ENCODE assay signal across 14 cellular contexts in the genomic region with DNA sequence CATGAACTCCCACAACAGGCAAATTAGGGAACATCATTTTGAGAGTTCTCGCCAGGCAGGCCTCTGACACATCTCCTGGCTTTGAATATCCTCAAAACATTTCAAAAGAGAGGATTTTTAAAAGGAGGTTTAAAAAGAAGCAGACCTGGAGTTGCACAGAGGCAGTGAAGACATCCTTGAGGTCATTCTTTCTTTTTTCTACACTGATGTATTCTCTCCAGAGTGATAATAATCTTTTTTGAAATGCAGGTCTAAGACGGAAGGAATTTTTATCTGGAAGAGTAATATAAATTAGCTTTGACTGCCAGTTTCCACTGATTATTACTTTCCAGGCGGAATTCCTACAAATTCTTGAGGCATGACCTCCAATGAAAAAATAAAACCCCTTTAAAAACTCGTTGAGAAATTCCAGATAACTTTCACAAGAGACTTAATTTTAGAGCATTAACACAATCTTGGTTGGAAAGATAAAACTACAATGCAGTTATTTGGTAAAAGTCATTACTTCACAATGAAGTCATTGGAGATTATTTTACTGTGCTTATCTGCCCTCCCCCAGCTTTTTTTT.
DNase-seq lines count a peak whose midpoint lies in the region; ATAC-seq, FAIRE-seq and TF ChIP-seq lines count a peak whose summit lies in the region.
"Had no signal": no experiment of that assay in that cellular context is flagged by ENCODE, and none has a peak within 500 bp of the region (broad histone marks: within the 10 kb centered on the region; RNA-seq: fewer than 3 reads in every experiment).

No MANE protein-coding gene starts in this region.

- peak overlapping the region in 3 of 4 donors; percentile 22 to 59 (median 53) for H3K27ac ChIP-seq in esophagus muscularis mucosa (replicated peaks in 1 of 4)
- H3K27ac ChIP-seq in thyroid gland: peak overlapping the region; percentile 28 to 72 (median 61)
- no peak overlapping the region for H3K27ac ChIP-seq in caudate nucleus (ENCODE audit: low read depth, low read length)
- H3K27ac ChIP-seq: colonic mucosa had no signal

- WGBS in esophagus muscularis mucosa: 37% methylated on average over 4 of the region's 4 CpGs
- 42 to 47% methylated on average over 4 of the region's 4 CpGs for WGBS in thyroid gland, 2 donors

- TF ChIP-seq CTCF in esophagus muscularis mucosa (IDR thresholded peaks at IDR 0.05): no peak
- TF ChIP-seq CTCF in thyroid gland (IDR thresholded peaks at IDR 0.05): no peak

- H3K27me3 ChIP-seq in esophagus muscularis mucosa (no peaks in the 10 kb centered on the region), thyroid gland (no peaks in the 10 kb centered on the region)
- H3K27me3 ChIP-seq: colonic mucosa had no signal

- H3K9me3 ChIP-seq in esophagus muscularis mucosa: no peaks in the 10 kb centered on the region
- H3K9me3 ChIP-seq in thyroid gland: no peaks in the 10 kb centered on the region
- H3K9me3 ChIP-seq: colonic mucosa had no signal

- TF ChIP-seq POLR2A in esophagus muscularis mucosa (IDR thresholded peaks at IDR 0.05; ENCODE audit: low read depth): no peak
- no peak for TF ChIP-seq POLR2A in thyroid gland (IDR thresholded peaks at IDR 0.05)

- FAIRE-seq in HTR-8/SVneo (lab: Jason Lieb, UNC): no peak
- FAIRE-seq: keratinocyte had no signal

- H3K4me1 ChIP-seq in esophagus muscularis mucosa (peaks cover 5 to 37% (median 26%) of the 10 kb centered on the region in 4 donors), thyroid gland (peaks cover 19 to 20% of the 10 kb centered on the region in 2 donors)
- H3K4me1 ChIP-seq: colonic mucosa had no signal

- intact Hi-C loops in esophagus muscularis mucosa (cut with DNase I) (no loop called here), thyroid gland (cut with DNase I) (no loop called here)

- TF ChIP-seq EP300 in esophagus muscularis mucosa (IDR thresholded peaks at IDR 0.05): no peak

- DNase-seq in HTR-8/SVneo (ENCODE audit: insufficient read length, low spot score): peak; percentile 17
- no peak for DNase-seq in esophagus muscularis mucosa (ENCODE audit: extremely low spot score)
- peak; percentile 16 for DNase-seq in kidney tubule cell (ENCODE audit: low spot score)
- DNase-seq in thyroid gland: no peak
- no peak for DNase-seq in NCI-H1105 treated with DMSO at 0.1 percent for 48 hours (lab: John Stamatoyannopoulos, UW)
- DNase-seq in caudate nucleus (lab: John Stamatoyannopoulos, UW): no peak
- no peak for DNase-seq in NCI-H1694 (lab: John Stamatoyannopoulos, UW)
- DNase-seq: activated CD8-positive, alpha-beta memory T cell treated with anti-CD3 and anti-CD28 coated beads, Interleukin-2, amount 10 ng/mL, durations not matched to agents 7 days and 5 days; activated naive CD4-positive, alpha-beta T cell treated with anti-CD3 and anti-CD28 coated beads, Interleukin-2, amount 10 ng/mL, durations not matched to agents 7 days and 5 days; colonic mucosa; naive thymus-derived CD8-positive, alpha-beta T cell had no signal

- ATAC-seq in GM21576 (IDR thresholded peaks at IDR 0.05; ENCODE audit: unreplicated experiment): no peak
- ATAC-seq: activated CD8-positive, alpha-beta memory T cell treated with anti-CD3 and anti-CD28 coated beads, Interleukin-2, amount 10 ng/mL, durations not matched to agents 7 days and 5 days; HCT116; naive thymus-derived CD8-positive, alpha-beta T cell had no signal

- H3K4me3 ChIP-seq in esophagus muscularis mucosa (no peak overlapping the region), thyroid gland (replicated peaks in 1 of 3) (no peak overlapping the region)
- H3K4me3 ChIP-seq: colonic mucosa had no signal

- peaks cover 0 to 9% (median 0%) of the 10 kb centered on the region in 4 donors for H3K36me3 ChIP-seq in esophagus muscularis mucosa
- no peaks in the 10 kb centered on the region for H3K36me3 ChIP-seq in thyroid gland
- H3K36me3 ChIP-seq: colonic mucosa had no signal

Comparison
In these comparisons a context has a peak if more than half of its experiments do, and no peak if none do; other contexts are left out.
1. DNase-seq: peak in HTR-8/SVneo (single experiment) and kidney tubule cell (single experiment); none in esophagus muscularis mucosa (single experiment), thyroid gland (0 of 2), NCI-H1105 treated with DMSO at 0.1 percent for 48 hours (single experiment), caudate nucleus (0 of 61) and NCI-H1694 (single experiment).